In the genomic region with DNA sequence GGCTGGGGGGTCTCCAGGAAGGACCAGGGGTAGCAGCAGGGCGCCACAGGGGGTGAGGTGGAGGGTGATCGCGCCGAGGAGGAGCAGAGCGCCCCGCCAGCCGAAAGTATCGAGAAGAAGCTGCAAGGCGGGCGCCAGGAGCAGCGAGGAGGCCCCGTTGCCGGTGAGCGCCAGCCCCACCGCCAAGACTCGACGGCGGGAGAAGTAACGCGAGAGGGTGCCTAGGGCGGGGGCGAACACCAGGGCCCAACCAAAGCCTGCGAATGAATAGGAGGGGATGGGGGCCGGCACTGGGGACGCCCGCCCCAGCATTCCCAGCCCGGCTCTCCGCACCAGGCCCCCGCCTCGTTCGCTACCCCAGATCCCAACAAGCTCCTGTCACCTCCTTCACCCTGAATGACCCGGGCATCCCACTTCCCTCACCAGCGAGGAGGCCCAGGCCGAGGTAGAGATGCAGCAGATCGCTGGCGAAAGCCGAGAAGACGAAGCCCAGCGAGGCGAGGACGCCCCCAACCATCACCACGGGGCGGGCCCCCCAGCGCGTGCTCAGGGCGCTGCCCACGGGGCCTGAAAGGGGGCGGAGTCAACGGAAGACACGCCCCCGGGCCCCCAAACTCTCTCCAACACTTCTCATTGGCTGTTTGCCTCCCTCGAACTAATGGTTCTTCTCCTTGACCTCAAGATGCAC, we compare ENCODE assay signal across 9 cellular contexts. TPM values are rescaled to one million over a fixed set of nuclear protein-coding genes. Genes with fewer than 3 reads are reported as not detected.
DNase-seq lines count a peak whose midpoint lies in the region; ATAC-seq and TF ChIP-seq lines count a peak whose summit lies in the region.
"Had no signal": no experiment of that assay in that cellular context is flagged by ENCODE, and none has a peak within 500 bp of the region (broad histone marks: within the 10 kb centered on the region; RNA-seq: fewer than 3 reads in every experiment).

No MANE protein-coding gene starts in this region.

- no peaks in the 10 kb centered on the region for H3K36me3 ChIP-seq in A673 (ENCODE audit: insufficient read depth, low read length, poor library complexity, severe bottlenecking)
- no peaks in the 10 kb centered on the region for H3K36me3 ChIP-seq in duodenal mucosa (ENCODE audit: control insufficient read depth in 1 of 2, insufficient read depth in 2 of 2, low read length in 2 of 2)

- peak overlapping the region; percentile 37 for H3K27ac ChIP-seq in A673 (ENCODE audit: low read depth, low read length, poor library complexity, severe bottlenecking)
- H3K27ac ChIP-seq in duodenal mucosa (ENCODE audit: low read depth, low read length) = no peak overlapping the region

- POLR2A ChIA-PET in A673 (lab: Charles Lee; ENCODE audit: low non-redundant PET) = no interaction called here

- H3K27me3 ChIP-seq in A673 (replicated peaks; ENCODE audit: insufficient read depth, low read depth, low read length, poor library complexity) = no peaks in the 10 kb centered on the region
- peaks cover 0 to 13% of the 10 kb centered on the region in 2 donors for H3K27me3 ChIP-seq in duodenal mucosa (ENCODE audit: control insufficient read depth in 1 of 2, insufficient read depth in 2 of 2, low read length in 2 of 2)

- intact Hi-C loops in A673 (cut with micrococcal nuclease; ENCODE audit: unreplicated experiment) (loop anchor here (10.0 kb wide), 1 partner anchor 642 kb away; a partner anchor contains a TSS), natural killer cell (cut with micrococcal nuclease) (no loop called here)

- H3K27me3 Mint-ChIP-seq in natural killer cell (ENCODE audit: low read depth in 2 of 2) = peaks cover 0 to 7% of the 10 kb centered on the region in 2 donors

- H3K9ac ChIP-seq in duodenal mucosa (ENCODE audit: low read depth in 1 of 2, low read length in 2 of 2) = peak overlapping the region; percentile 12 to 42

- H3K4me3 Mint-ChIP-seq in natural killer cell = peak overlapping the region; percentile 84

- DNase-seq in A673 (ENCODE audit: low spot score) = peak; percentile 32
- DNase-seq in T follicular helper cell (ENCODE audit: low read depth) = peak; percentile 28
- DNase-seq in natural killer cell = peak; percentile 52
- DNase-seq in NCI-H526 treated with DMSO at 0.1 percent for 48 hours (lab: John Stamatoyannopoulos, UW) = no peak
- no peak for DNase-seq in cerebellum (ENCODE audit: low spot score)
- DNase-seq in NCI-H510A (lab: John Stamatoyannopoulos, UW) = no peak
- DNase-seq: DND-41 had no signal

- no peaks in the 10 kb centered on the region for H3K36me3 Mint-ChIP-seq in natural killer cell

- BruUV-seq in A673 (replicated peaks; lab: Mats Ljungman, UMichigan) = no TSS peak

- CTCF ChIA-PET in A673 (lab: Charles Lee) = interaction anchor here (0.8 to 2.9 kb wide), 2 partner anchors 90 to 93 kb away, joined by 7 to 10 read pairs; no protein-coding TSS in a partner anchor

- H3K9me3 Mint-ChIP-seq in natural killer cell = no peaks in the 10 kb centered on the region

- peak overlapping the region; percentile 76 to 90 for H3K27ac Mint-ChIP-seq in natural killer cell

- peak; percentile 49 to 64 (median 60) for ATAC-seq in natural killer cell
- no peak for ATAC-seq in GM21529 (IDR thresholded peaks at IDR 0.05; ENCODE audit: unreplicated experiment)

- H3K4me1 ChIP-seq in A673 (ENCODE audit: insufficient read depth, low read length, poor library complexity, severe bottlenecking) (peaks cover 20% of the 10 kb centered on the region), duodenal mucosa (ENCODE audit: control insufficient read depth in 1 of 2, insufficient read depth in 2 of 2, low read length in 2 of 2) (peaks cover 45 to 65% of the 10 kb centered on the region in 2 donors)

- TF ChIP-seq CTCF in A673 (conservative IDR thresholded peaks at IDR 0.05; ENCODE audit: low read depth, low read length) (no peak), natural killer cell (IDR thresholded peaks at IDR 0.05) (peak; percentile 11)

- H3K4me1 Mint-ChIP-seq in natural killer cell = peaks cover 32 to 60% of the 10 kb centered on the region in 2 donors

- H3K9me3 ChIP-seq in A673 (ENCODE audit: low read depth, low read length, poor library complexity, severe bottlenecking) = no peaks in the 10 kb centered on the region
- H3K9me3 ChIP-seq in duodenal mucosa (ENCODE audit: control insufficient read depth in 1 of 2, low read length in 2 of 2) = no peaks in the 10 kb centered on the region

- H3K4me3 ChIP-seq in A673 (ENCODE audit: low read depth, low read length, poor library complexity, severe bottlenecking) (peak overlapping the region; percentile 54), duodenal mucosa (ENCODE audit: low read depth in 1 of 2, low read length in 2 of 2) (peak overlapping the region; percentile 59 to 60)

RNA-seq across cellular contexts. Expression of a gene that starts 1.2 kb away (rescaled TPM):
- total RNA-seq in A673 (2021) (0.47 and 1.3 TPM in 2 replicates), natural killer cell (1 to 10 TPM; 1.2 to 2.5 (median 1.6) TPM), cerebellum (not detected)

RNA-seq across cellular contexts. Expression of a gene that starts 6.8 kb away (rescaled TPM):
- total RNA-seq in A673 (2021) (11.7 and 15.5 TPM in 2 replicates), natural killer cell (1 to 10 TPM; 4.8 to 7.0 (median 6.0) TPM), cerebellum (1.4 TPM)

RNA-seq across cellular contexts. Expression of a gene that starts 19.8 kb away (rescaled TPM):
- total RNA-seq in A673 (2021) = 0.44 and 0.58 TPM in 2 replicates
- under 1 TPM in 2 of 3 donors, not detected in 1; 0.49 to 0.84 TPM for total RNA-seq in natural killer cell
- total RNA-seq in cerebellum = 2.1 TPM

RNA-seq across cellular contexts. Expression of a gene that starts 30.2 kb away (rescaled TPM):
- total RNA-seq in A673 (2021) (246 and 258 TPM in 2 replicates), natural killer cell (100 to 1,000 TPM; 151 to 165 (median 159) TPM), cerebellum (35.2 TPM)

RNA-seq across cellular contexts. Expression of a gene that starts 37.4 kb away (rescaled TPM):
- total RNA-seq in A673 (2021) (not detected in 2 replicates), natural killer cell (1 to 10 TPM in 2 of 3 donors, under 1 TPM in 1; 0.54 to 2.2 (median 1.8) TPM), cerebellum (not detected)

Comparison
In these comparisons a context has a peak if more than half of its experiments do, and no peak if none do; other contexts are left out.
1. DNase-seq: peak in A673 (single experiment), T follicular helper cell (single experiment) and natural killer cell (single experiment); none in NCI-H526 treated with DMSO at 0.1 percent for 48 hours (single experiment), cerebellum (single experiment) and NCI-H510A (single experiment).